In genomic region chr1:205220421-205220820, GRCh38 we compare ENCODE assay signal across 22 cellular contexts. TPM values are rescaled to one million over a fixed set of nuclear protein-coding genes. Genes with fewer than 3 reads are reported as not detected.
A peak's percentile ranks its signal among the peaks of the same experiment; 100 is the strongest.
DNase-seq lines count a peak whose midpoint lies in the region; ATAC-seq, FAIRE-seq and TF ChIP-seq lines count a peak whose summit lies in the region.
"Had no signal": no experiment of that assay in that cellular context is flagged by ENCODE, and none has a peak within 500 bp of the region (broad histone marks: within the 10 kb centered on the region; RNA-seq: fewer than 3 reads in every experiment).

No MANE protein-coding gene starts in this region.

- no peak for FAIRE-seq in GM12891 (lab: Jason Lieb, UNC)
- FAIRE-seq: A204.1, G401.6, GM12892, GM18507, GM19239 had no signal

- in situ Hi-C loops in SK-MEL-5 (cut with HindIII; ENCODE audit: low pct_unique_long_range_greater_than_20kb, low sequenced_read_pairs), result no loop called here

- no peak for TF ChIP-seq POLR2A in erythroblast (IDR thresholded peaks at IDR 0.05; ENCODE audit: low read length)
- no peak for TF ChIP-seq POLR2A in GM12891 (IDR thresholded peaks at IDR 0.05; ENCODE audit: low read depth, low read length)

- ATAC-seq in GM21360 (IDR thresholded peaks at IDR 0.05; ENCODE audit: unreplicated experiment) (no peak), GM18858 (IDR thresholded peaks at IDR 0.05; ENCODE audit: unreplicated experiment) (no peak), GM19397 (IDR thresholded peaks at IDR 0.05; ENCODE audit: unreplicated experiment) (no peak)

- peak; percentile 33 for DNase-seq in RPMI7951 (ENCODE audit: low read depth)
- peak; percentile 97 for DNase-seq in SK-MEL-5 (ENCODE audit: low read depth, low spot score)
- DNase-seq in erythroblast (lab: John Stamatoyannopoulos, UW), result peak; percentile 56 to 74
- no peak for DNase-seq in GM12891 (ENCODE audit: insufficient read length, low spot score)
- DNase-seq: 8988T; ACHN; BE2C; C1 segment of cervical spinal cord; CD4-positive, alpha-beta memory T cell; CD4-positive, CD25-positive, alpha-beta regulatory T cell; CD8-positive, alpha-beta memory T cell; COR-L47; DMS79 treated with DMSO at 0.1 percent for 48 hours; GF-D8 had no signal

TF ChIP-seq in GM12891, 5 proteins besides CTCF, POLR2A, EP300 and RAD21:
- TF ChIP-seq SPI1 (IDR thresholded peaks at IDR 0.05; ENCODE audit: low read depth, low read length) (no peak), PAX5 (IDR thresholded peaks at IDR 0.05; ENCODE audit: insufficient read depth, low read length, severe bottlenecking) (no peak), POLR2AphosphoS5 (IDR thresholded peaks at IDR 0.05; ENCODE audit: low read depth, low read length) (no peak), POU2F2 (IDR thresholded peaks at IDR 0.05; ENCODE audit: low read depth, low read length) (no peak), TAF1 (IDR thresholded peaks at IDR 0.05; ENCODE audit: low read depth, low read length) (no peak)

RNA-seq across cellular contexts. Expression of gene TMCC2, which starts 7.3 kb away (rescaled TPM):
- total RNA-seq in RPMI7951 (2014; rRNA removed; shearing (Covaris generic)), result 0.48 and 1.1 TPM in 2 replicates
- total RNA-seq in SK-MEL-5 (2014; rRNA removed; shearing (Covaris generic)), result 22.1 and 26.5 TPM in 2 replicates
- polyA plus RNA-seq in SK-MEL-5 (2015; cell fraction: cytosol; rRNA removed), result 21.4 and 31.7 TPM in 2 replicates
- 17.6 and 26.0 TPM in 2 replicates for polyA plus RNA-seq in SK-MEL-5 (2015; cell fraction: nucleus; rRNA removed)
- polyA plus RNA-seq in GM12891 (2012; ENCODE audit: low read depth, missing spikeins), result 0.46 TPM

RNA-seq across cellular contexts. Expression of gene DSTYK, which starts 8.9 kb away (rescaled TPM):
- 4.4 and 5.0 TPM in 2 replicates for total RNA-seq in RPMI7951 (2014; rRNA removed; shearing (Covaris generic))
- 31.1 and 32.8 TPM in 2 replicates for total RNA-seq in SK-MEL-5 (2014; rRNA removed; shearing (Covaris generic))
- 26.3 and 35.3 TPM in 2 replicates for polyA plus RNA-seq in SK-MEL-5 (2015; cell fraction: cytosol; rRNA removed)
- 8.7 and 11.2 TPM in 2 replicates for polyA plus RNA-seq in SK-MEL-5 (2015; cell fraction: nucleus; rRNA removed)
- 1.2 TPM for polyA plus RNA-seq in GM12891 (2012; ENCODE audit: low read depth, missing spikeins)

Comparison
In these comparisons a context has a peak if more than half of its experiments do, and no peak if none do; other contexts are left out.
1. RNA of gene TMCC2, which starts 7.3 kb away (total RNA-seq): 22.1 to 26.5 TPM in SK-MEL-5; 0.48 to 1.1 TPM in RPMI7951; every median in the first group is over 10 times any median in the second.